In the genomic region with DNA sequence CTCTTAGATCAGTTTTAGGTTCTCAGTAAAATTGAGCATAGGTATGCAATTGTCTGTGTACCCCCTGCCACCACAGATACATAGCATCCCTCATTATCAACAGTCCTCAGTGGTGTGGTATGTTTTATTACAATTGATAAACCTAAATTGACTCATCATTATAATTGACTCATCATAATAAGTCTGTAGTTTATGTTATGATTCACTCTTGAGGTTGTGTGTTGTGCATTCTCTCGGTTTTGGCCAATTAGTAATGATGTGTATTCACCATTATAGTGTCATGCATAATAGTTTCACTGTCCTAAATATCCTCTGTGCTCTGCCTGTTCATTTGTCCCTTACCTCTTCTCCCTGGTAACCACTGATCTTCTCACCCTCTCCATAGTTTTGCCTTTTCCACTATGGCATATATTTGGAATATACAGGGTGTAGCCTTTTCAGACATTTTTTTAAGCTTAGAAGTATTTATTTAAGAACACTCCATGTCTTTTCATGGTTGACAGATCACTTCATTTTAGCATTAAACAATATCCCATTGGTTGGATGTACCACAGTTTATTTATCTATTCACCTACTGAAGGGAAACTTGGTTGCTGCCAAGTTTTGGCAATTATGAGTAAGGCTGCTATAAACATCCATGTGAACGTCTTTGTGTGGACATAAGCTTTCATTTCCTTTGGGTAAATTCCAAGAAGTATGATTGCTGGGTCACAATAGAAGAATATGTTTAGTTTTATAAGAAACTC, we compare ENCODE assay signal across 1 cellular context.
TF ChIP-seq lines count a peak whose summit lies in the region.

No MANE protein-coding gene starts in this region.

TF ChIP-seq in SK-N-SH, 30 proteins besides CTCF, POLR2A, EP300 and RAD21 (continued from another document):
- no peak for TF ChIP-seq ZBTB33 (IDR thresholded peaks at IDR 0.05; ENCODE audit: borderline replicate concordance, low read depth)
- TF ChIP-seq IRF3 (IDR thresholded peaks at IDR 0.05; ENCODE audit: low read depth, low read length) = no peak
- no peak for TF ChIP-seq RFX5 (IDR thresholded peaks at IDR 0.05; ENCODE audit: low read length)
- no peak for TF ChIP-seq MEF2A (IDR thresholded peaks at IDR 0.05; ENCODE audit: borderline replicate concordance, low read depth)
- no peak for TF ChIP-seq GATA2 (CRISPR knock-in tag; IDR thresholded peaks at IDR 0.05)
